9 cellular contexts compared by ENCODE assay signal in genomic region chr10:119401671-119402395, GRCh38.
DNase-seq lines count a peak whose midpoint lies in the region; ATAC-seq and TF ChIP-seq lines count a peak whose summit lies in the region.
"Had no signal": no experiment of that assay in that cellular context is flagged by ENCODE, and none has a peak within 500 bp of the region (broad histone marks: within the 10 kb centered on the region; RNA-seq: fewer than 3 reads in every experiment).

No MANE protein-coding gene starts in this region.

- TF ChIP-seq CTCF in BJ (IDR thresholded peaks at IDR 0.05; ENCODE audit: insufficient read depth, low read depth, low read length) (no peak), Panc1 (IDR thresholded peaks at IDR 0.05) (no peak), esophagus squamous epithelium (IDR thresholded peaks at IDR 0.05) (no peak), mesothelial cell of epicardium (IDR thresholded peaks at IDR 0.05; ENCODE audit: unreplicated experiment) (no peak)

- H3K4me3 Mint-ChIP-seq in mesothelial cell of epicardium: no peak overlapping the region

- H3K9me3 ChIP-seq in Panc1 (ENCODE audit: control insufficient read depth, insufficient read depth, low read depth, low read length) (no peaks in the 10 kb centered on the region), esophagus squamous epithelium (no peaks in the 10 kb centered on the region)

- no TSS peak for BruUV-seq in Panc1 (replicated peaks; lab: Mats Ljungman, UMichigan)

- H3K27me3 ChIP-seq in BJ (ENCODE audit: control insufficient read depth, insufficient read depth, low read length) (no peaks in the 10 kb centered on the region), Panc1 (ENCODE audit: control insufficient read depth, insufficient read depth, low read length) (no peaks in the 10 kb centered on the region), esophagus squamous epithelium (no peaks in the 10 kb centered on the region)

- in situ Hi-C loops in Panc1 (cut with HindIII; ENCODE audit: low pct_unique_long_range_greater_than_20kb, low sequenced_read_pairs): no loop called here

- H3K27ac ChIP-seq in Panc1 (ENCODE audit: low read length) (no peak overlapping the region), esophagus squamous epithelium (peak overlapping the region; percentile 44 to 85 (median 70))

- peak; percentile 73 for ATAC-seq in Panc1
- no peak for ATAC-seq in GM19463 (IDR thresholded peaks at IDR 0.05; ENCODE audit: unreplicated experiment)
- no peak for ATAC-seq in HG03045 (IDR thresholded peaks at IDR 0.05; ENCODE audit: unreplicated experiment)

- TF ChIP-seq POLR2A in esophagus squamous epithelium (IDR thresholded peaks at IDR 0.05): no peak

- no peak overlapping the region for H3K4me3 ChIP-seq in BJ (ENCODE audit: low read depth, low read length)
- no peak overlapping the region for H3K4me3 ChIP-seq in Panc1 (ENCODE audit: low read depth in 2 of 2, low read length in 2 of 2)
- no peak overlapping the region for H3K4me3 ChIP-seq in esophagus squamous epithelium

- 38 to 72% methylated on average over 7 to 11 of the region's 14 CpGs for WGBS in esophagus squamous epithelium, 2 donors

- H3K4me1 Mint-ChIP-seq in mesothelial cell of epicardium: peaks cover 8% of the 10 kb centered on the region

- POLR2A ChIA-PET in BJ (lab: Charles Lee) (interaction anchor here (0.6 kb wide), 1 partner anchor 20 kb away, joined by 4 read pairs; no protein-coding TSS in a partner anchor), Panc1 (lab: Charles Lee) (no interaction called here)

- DNase-seq in BJ (ENCODE audit: low read depth) (peak; percentile 99), Panc1 (ENCODE audit: low read depth, low spot score) (peak; percentile 58), esophagus squamous epithelium (lab: John Stamatoyannopoulos, UW) (no peak), non-pigmented ciliary epithelial cell (ENCODE audit: low read depth) (peak; percentile 87), mesothelial cell of epicardium (ENCODE audit: low spot score in 2 of 2, unreplicated experiment in 2 of 2) (no peak), NCI-H1417 treated with DMSO at 0.1 percent for 48 hours (lab: John Stamatoyannopoulos, UW) (no peak)
- DNase-seq: GF-D8 had no signal

- no peaks in the 10 kb centered on the region for H3K4me1 ChIP-seq in Panc1 (ENCODE audit: control insufficient read depth, insufficient read depth, low read length)
- peaks cover 0 to 57% (median 22%) of the 10 kb centered on the region in 3 donors for H3K4me1 ChIP-seq in esophagus squamous epithelium

- intact Hi-C loops in Panc1 (cut with micrococcal nuclease; ENCODE audit: unreplicated experiment) (no loop called here), esophagus squamous epithelium (cut with DNase I) (no loop called here)

- no peaks in the 10 kb centered on the region for H3K27me3 Mint-ChIP-seq in mesothelial cell of epicardium (ENCODE audit: low read depth)

- peaks cover 2% of the 10 kb centered on the region for H3K36me3 ChIP-seq in BJ (ENCODE audit: control insufficient read depth, insufficient read depth, low read length)
- no peaks in the 10 kb centered on the region for H3K36me3 ChIP-seq in Panc1 (ENCODE audit: control insufficient read depth, insufficient read depth, low read length)
- H3K36me3 ChIP-seq in esophagus squamous epithelium: peaks cover 0 to 12% (median 0%) of the 10 kb centered on the region in 3 donors

- H3K9me3 Mint-ChIP-seq in mesothelial cell of epicardium: no peaks in the 10 kb centered on the region

- no peak overlapping the region for H3K27ac Mint-ChIP-seq in mesothelial cell of epicardium

- CTCF ChIA-PET in BJ (lab: Yijun Ruan, JAX) (interaction anchor here (0.5 to 2.5 kb wide), 11 partner anchors 12 to 203 kb away, joined by 3 to 9 read pairs (median 3); partner anchors contain the start of gene GRK5), Panc1 (lab: Charles Lee) (interaction anchor here (0.6 kb wide), 1 partner anchor 14 kb away, joined by 3 read pairs; no protein-coding TSS in a partner anchor)

- peaks cover 1% of the 10 kb centered on the region for H3K36me3 Mint-ChIP-seq in mesothelial cell of epicardium

Comparison
In these comparisons a context has a peak if more than half of its experiments do, and no peak if none do; other contexts are left out.
1. DNase-seq: peak in BJ (single experiment), Panc1 (single experiment) and non-pigmented ciliary epithelial cell (single experiment); none in esophagus squamous epithelium (single experiment), mesothelial cell of epicardium (0 of 2) and NCI-H1417 treated with DMSO at 0.1 percent for 48 hours (single experiment).